In the genomic region with DNA sequence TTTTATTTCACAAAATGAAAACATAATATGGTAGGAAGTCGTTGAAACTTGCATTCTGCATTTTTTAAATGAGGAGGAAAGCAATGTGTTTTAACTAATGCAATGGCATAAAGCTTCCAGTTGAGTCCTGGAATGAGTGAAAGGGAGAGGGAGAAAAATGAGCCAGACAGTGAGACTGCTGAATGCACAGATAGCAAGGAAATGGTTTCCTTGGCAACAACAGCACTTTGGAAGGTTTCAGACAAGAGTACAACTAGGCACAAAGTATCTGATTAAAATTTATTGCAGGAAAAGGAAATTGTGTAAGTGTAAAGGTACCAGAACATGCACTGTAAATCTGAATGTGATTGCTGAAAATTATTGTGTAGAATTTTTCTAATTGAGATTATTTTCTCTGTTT, we compare ENCODE assay signal across 32 cellular contexts.
DNase-seq lines count a peak whose midpoint lies in the region; ATAC-seq, FAIRE-seq and TF ChIP-seq lines count a peak whose summit lies in the region.
"Had no signal": no experiment of that assay in that cellular context is flagged by ENCODE, and none has a peak within 500 bp of the region (broad histone marks: within the 10 kb centered on the region; RNA-seq: fewer than 3 reads in every experiment).

No MANE protein-coding gene starts in this region.

- no peaks in the 10 kb centered on the region for H3K36me3 ChIP-seq in SK-N-SH (replicated peaks in 1 of 2; ENCODE audit: control insufficient read depth in 1 of 2, insufficient read depth in 2 of 2, low read length in 1 of 2)
- H3K36me3 ChIP-seq in H1 (ENCODE audit: control insufficient read depth in 2 of 4, insufficient read depth in 4 of 4, low read length in 3 of 4): no peaks in the 10 kb centered on the region
- H3K36me3 ChIP-seq in neural progenitor cell: no peaks in the 10 kb centered on the region
- H3K36me3 ChIP-seq: right lobe of liver had no signal

- H2BK12ac ChIP-seq in H1 (ENCODE audit: low read depth, low read length): no peak overlapping the region

- H3K9ac ChIP-seq in SK-N-SH: no peak overlapping the region
- peak overlapping the region in 1 of 4 experiments; percentile 8; a peak in 1 of 7 replicates for H3K9ac ChIP-seq in H1 (replicated peaks in 1 of 4; ENCODE audit: extremely low read depth in 1 of 4, low read depth in 3 of 4, low read length in 3 of 4)
- no peak overlapping the region for H3K9ac ChIP-seq in neural progenitor cell

- H3K4me3 ChIP-seq in SK-N-SH (ENCODE audit: low read depth in 2 of 2, low read length in 1 of 2) (no peak overlapping the region), H1 (ENCODE audit: extremely low read depth in 1 of 4, insufficient read depth in 2 of 4, low read depth in 3 of 4, low read length in 4 of 4) (no peak overlapping the region), neural progenitor cell (no peak overlapping the region)
- H3K4me3 ChIP-seq: right lobe of liver had no signal

- no peaks in the 10 kb centered on the region for H3K9me3 Mint-ChIP-seq in neural progenitor cell
- H3K9me3 Mint-ChIP-seq in CD14-positive monocyte: peaks cover 0 to 4% (median 2%) of the 10 kb centered on the region in 7 donors
- H3K9me3 Mint-ChIP-seq: activated T-helper 17 cell treated with anti-CD3 and anti-CD28 coated beads, Interleukin-2, amount 50 U/mL, for 72 hours; mesothelial cell of epicardium; naive B cell had no signal

- H3K79me2 ChIP-seq in SK-N-SH (ENCODE audit: insufficient read depth): no peaks in the 10 kb centered on the region
- no peaks in the 10 kb centered on the region for H3K79me2 ChIP-seq in H1 (ENCODE audit: control insufficient read depth in 1 of 2, insufficient read depth in 2 of 2, low read length in 2 of 2)
- H3K79me2 ChIP-seq in neural progenitor cell (ENCODE audit: low read depth): no peaks in the 10 kb centered on the region

- H4K20me1 ChIP-seq in SK-N-SH (ENCODE audit: insufficient read depth) (no peaks in the 10 kb centered on the region), H1 (replicated peaks in 1 of 2; ENCODE audit: control insufficient read depth in 1 of 2, insufficient read depth in 2 of 2, low read length in 2 of 2) (no peaks in the 10 kb centered on the region), neural progenitor cell (ENCODE audit: low read depth) (no peaks in the 10 kb centered on the region)

- H3K27ac ChIP-seq in SK-N-SH (ENCODE audit: low read depth in 2 of 2, low read length in 1 of 2): no peak overlapping the region
- no peak overlapping the region for H3K27ac ChIP-seq in H1 (ENCODE audit: low read depth, low read length)
- H3K27ac ChIP-seq in neural progenitor cell: no peak overlapping the region
- H3K27ac ChIP-seq: right lobe of liver had no signal

- H3K79me1 ChIP-seq in H1 (ENCODE audit: low read depth, low read length): no peaks in the 10 kb centered on the region

- CTCF ChIA-PET in SK-N-SH (lab: Yijun Ruan, JAX): no interaction called here
- CTCF ChIA-PET in H1 (lab: Charles Lee; ENCODE audit: partially characterized antibody): no interaction called here

- TF ChIP-seq EP300 in SK-N-SH (IDR thresholded peaks at IDR 0.05; ENCODE audit: borderline replicate concordance in 1 of 2, low read depth in 1 of 2, low read length in 1 of 2) (no peak), H1 (IDR thresholded peaks at IDR 0.05; ENCODE audit: borderline replicate concordance in 1 of 2, low read depth in 2 of 2, low read length in 2 of 2) (no peak)

- WGBS in SK-N-SH (ENCODE audit: low lambda C conversion rate): 2% methylated on average over 1 of the region's 1 CpG
- 56% methylated on average over 1 of the region's 1 CpG; no CpG with 5 or more reads in 1 of the 2 experiments for WGBS in H1 (ENCODE audit: extremely low coverage in 1 of 2, insufficient coverage in 1 of 2, insufficient read length in 1 of 2, insufficient replicate concordance in 2 of 2, low coverage in 1 of 2, low lambda C conversion rate in 2 of 2, missing lambda C conversion rate in 1 of 2), 2 experiments

- H2AFZ ChIP-seq in SK-N-SH (ENCODE audit: low read depth) (no peak overlapping the region), H1 (ENCODE audit: low read length) (peak overlapping the region; percentile 64; the same call in 1 of the 2 replicates), neural progenitor cell (replicated peaks) (peak overlapping the region; percentile 54)

- H3K23ac ChIP-seq in H1 (ENCODE audit: insufficient read length): no peak overlapping the region

- no peak overlapping the region for H2BK15ac ChIP-seq in H1 (ENCODE audit: low read length)

- TF ChIP-seq RAD21 in SK-N-SH (IDR thresholded peaks at IDR 0.05; ENCODE audit: low read length) (no peak), H1 (IDR thresholded peaks at IDR 0.05 in 1 of 2, conservative IDR thresholded peaks at IDR 0.05 in 1 of 2; ENCODE audit: low read depth in 2 of 2, low read length in 2 of 2) (no peak)

- no peak overlapping the region for H2AK5ac ChIP-seq in H1 (ENCODE audit: low read depth, low read length)

- H3K27ac Mint-ChIP-seq in neural progenitor cell (no peak overlapping the region), CD14-positive monocyte (no peak overlapping the region)
- H3K27ac Mint-ChIP-seq: activated CD4-positive, alpha-beta memory T cell treated with anti-CD3 and anti-CD28 coated beads, Interleukin-2, amount 10 ng/mL, durations not matched to agents 7 days and 5 days; activated T-helper 17 cell treated with anti-CD3 and anti-CD28 coated beads, Interleukin-2, amount 50 U/mL, for 72 hours; mesothelial cell of epicardium; naive B cell; progenitor cell of endocrine pancreas; stimulated activated naive CD8-positive, alpha-beta T cell treated with anti-CD3 and anti-CD28 coated beads, Interleukin-15, amount 100 ng/mL, for 72 hours had no signal

- no peak overlapping the region for H3K56ac ChIP-seq in H1 (replicated peaks; ENCODE audit: insufficient read length, low read depth, low read length)

- no peaks in the 10 kb centered on the region for H3F3A ChIP-seq in SK-N-SH (replicated peaks; ENCODE audit: insufficient read depth)
- no peaks in the 10 kb centered on the region for H3F3A ChIP-seq in neural progenitor cell (ENCODE audit: low read depth)

- H3K4me1 Mint-ChIP-seq in neural progenitor cell (peaks cover 9% of the 10 kb centered on the region), CD14-positive monocyte (no peaks in the 10 kb centered on the region)
- H3K4me1 Mint-ChIP-seq: activated CD4-positive, alpha-beta memory T cell treated with anti-CD3 and anti-CD28 coated beads, Interleukin-2, amount 10 ng/mL, durations not matched to agents 7 days and 5 days; activated T-helper 17 cell treated with anti-CD3 and anti-CD28 coated beads, Interleukin-2, amount 50 U/mL, for 72 hours; naive B cell; stimulated activated naive CD8-positive, alpha-beta T cell treated with anti-CD3 and anti-CD28 coated beads, Interleukin-15, amount 100 ng/mL, for 72 hours had no signal

- no peaks in the 10 kb centered on the region for H3K27me3 ChIP-seq in SK-N-SH (ENCODE audit: insufficient read depth)
- H3K27me3 ChIP-seq in H1 (replicated peaks in 1 of 4; ENCODE audit: control insufficient read depth in 3 of 4, extremely low read depth in 1 of 4, insufficient read depth in 3 of 4, low read length in 3 of 4): no peaks in the 10 kb centered on the region
- no peaks in the 10 kb centered on the region for H3K27me3 ChIP-seq in neural progenitor cell
- H3K27me3 ChIP-seq: right lobe of liver had no signal

- H3K9me3 ChIP-seq in SK-N-SH: no peaks in the 10 kb centered on the region
- no peaks in the 10 kb centered on the region for H3K9me3 ChIP-seq in H1 (ENCODE audit: insufficient read depth in 2 of 2, low read depth in 1 of 2, low read length in 1 of 2)
- no peaks in the 10 kb centered on the region for H3K9me3 ChIP-seq in neural progenitor cell (ENCODE audit: low read depth)
- H3K9me3 ChIP-seq: right lobe of liver had no signal

- no peaks in the 10 kb centered on the region for H3K23me2 ChIP-seq in H1 (ENCODE audit: low read depth, low read length)

- H3K36me3 Mint-ChIP-seq in neural progenitor cell (no peaks in the 10 kb centered on the region), CD14-positive monocyte (no peaks in the 10 kb centered on the region)
- H3K36me3 Mint-ChIP-seq: mesothelial cell of epicardium, naive B cell had no signal

- H3K4me1 ChIP-seq in SK-N-SH (ENCODE audit: control insufficient read depth in 1 of 2, insufficient read depth in 2 of 2, low read depth in 1 of 2, low read length in 1 of 2): peaks cover 0 to 6% of the 10 kb centered on the region in 2 experiments; a peak in 2 of 4 replicates
- H3K4me1 ChIP-seq in H1 (replicated peaks in 1 of 4; ENCODE audit: control insufficient read depth in 3 of 4, insufficient read depth in 4 of 4, low read length in 3 of 4): no peaks in the 10 kb centered on the region
- H3K4me1 ChIP-seq in neural progenitor cell: no peaks in the 10 kb centered on the region
- H3K4me1 ChIP-seq: right lobe of liver had no signal

- no peaks in the 10 kb centered on the region for H3K9me2 ChIP-seq in SK-N-SH

- no peak overlapping the region for H4K5ac ChIP-seq in H1 (ENCODE audit: insufficient read length, low read depth, low read length)

- POLR2A ChIA-PET in SK-N-SH (lab: Yijun Ruan, JAX) (no interaction called here), H1 (lab: Charles Lee; ENCODE audit: partially characterized antibody) (no interaction called here)

- H3K4me2 ChIP-seq in SK-N-SH (no peak overlapping the region), H1 (ENCODE audit: insufficient read depth in 1 of 2, low read depth in 2 of 2, low read length in 2 of 2) (no peak overlapping the region), neural progenitor cell (no peak overlapping the region)

- ATAC-seq in GM19397 (IDR thresholded peaks at IDR 0.05; ENCODE audit: unreplicated experiment): no peak
- ATAC-seq: activated T-helper 17 cell treated with anti-CD3 and anti-CD28 coated beads, Interleukin-2, amount 50 U/mL, for 72 hours; Panc1; right lobe of liver; stimulated activated naive CD8-positive, alpha-beta T cell treated with anti-CD3 and anti-CD28 coated beads, Interleukin-15, amount 100 ng/mL, for 72 hours had no signal

- no peak overlapping the region for H3K4ac ChIP-seq in H1 (replicated peaks; ENCODE audit: insufficient read length, low read depth, low read length)

- H3K4me3 Mint-ChIP-seq in neural progenitor cell (no peak overlapping the region), CD14-positive monocyte (no peak overlapping the region)
- H3K4me3 Mint-ChIP-seq: activated CD4-positive, alpha-beta memory T cell treated with anti-CD3 and anti-CD28 coated beads, Interleukin-2, amount 10 ng/mL, durations not matched to agents 7 days and 5 days; activated T-helper 17 cell treated with anti-CD3 and anti-CD28 coated beads, Interleukin-2, amount 50 U/mL, for 72 hours; mesothelial cell of epicardium; naive B cell; stimulated activated naive CD8-positive, alpha-beta T cell treated with anti-CD3 and anti-CD28 coated beads, Interleukin-15, amount 100 ng/mL, for 72 hours had no signal

- no peak for TF ChIP-seq CTCF in SK-N-SH (IDR thresholded peaks at IDR 0.05)
- TF ChIP-seq CTCF in H1 (IDR thresholded peaks at IDR 0.05; ENCODE audit: control extremely low read depth in 1 of 3, insufficient read depth in 1 of 3, low read depth in 1 of 3, low read length in 3 of 3): no peak
- no peak for TF ChIP-seq CTCF in neural progenitor cell (IDR thresholded peaks at IDR 0.05)
- TF ChIP-seq CTCF in CD14-positive monocyte (IDR thresholded peaks at IDR 0.05): no peak

- no peak overlapping the region for H2BK5ac ChIP-seq in H1 (ENCODE audit: low read depth, low read length)

- H3K27me3 Mint-ChIP-seq in neural progenitor cell (ENCODE audit: insufficient read depth, low read depth) (no peaks in the 10 kb centered on the region), CD14-positive monocyte (ENCODE audit: low read depth in 3 of 3) (no peaks in the 10 kb centered on the region)
- H3K27me3 Mint-ChIP-seq: activated CD4-positive, alpha-beta memory T cell treated with anti-CD3 and anti-CD28 coated beads, Interleukin-2, amount 10 ng/mL, durations not matched to agents 7 days and 5 days; activated T-helper 17 cell treated with anti-CD3 and anti-CD28 coated beads, Interleukin-2, amount 50 U/mL, for 72 hours; progenitor cell of endocrine pancreas; stimulated activated naive CD8-positive, alpha-beta T cell treated with anti-CD3 and anti-CD28 coated beads, Interleukin-15, amount 100 ng/mL, for 72 hours had no signal

- no peak for TF ChIP-seq POLR2A in H1 (IDR thresholded peaks at IDR 0.05; ENCODE audit: control extremely low read depth in 1 of 2, low read depth in 2 of 2, low read length in 2 of 2)

- H4K91ac ChIP-seq in H1 (replicated peaks; ENCODE audit: insufficient read length, low read length): no peak overlapping the region

- H2BK120ac ChIP-seq in H1 (replicated peaks; ENCODE audit: low read depth, low read length): no peak overlapping the region

- no peak overlapping the region for H4K8ac ChIP-seq in H1 (ENCODE audit: extremely low read depth, insufficient read depth, low read length)

- DNase-seq in ELR (ENCODE audit: low read depth) (peak; percentile 24), SK-N-SH (peak; percentile 14), H1 (ENCODE audit: low read depth in 1 of 2, low spot score in 2 of 2) (no peak), neural progenitor cell (ENCODE audit: low spot score) (no peak), NCI-H524 treated with DMSO at 0.1 percent for 48 hours (lab: John Stamatoyannopoulos, UW) (no peak), CD14-positive monocyte (ENCODE audit: low spot score) (no peak)
- DNase-seq: ACHN; activated CD4-positive, alpha-beta memory T cell treated with anti-CD3 and anti-CD28 coated beads, Interleukin-2, amount 10 ng/mL, durations not matched to agents 7 days and 5 days; activated CD4-positive, alpha-beta T cell treated with anti-CD3 and anti-CD28 coated beads for 1 hour; activated CD8-positive, alpha-beta memory T cell treated with anti-CD3 and anti-CD28 coated beads, Interleukin-2, amount 50 U/mL, for 4 hours; activated naive CD4-positive, alpha-beta T cell treated with anti-CD3 and anti-CD28 coated beads, Interleukin-2, amount 50 U/mL, for 16 hours; amygdala; DMS153; effector CD4-positive, alpha-beta T cell; islet precursor cell; naive B cell; NCI-H1105 treated with DMSO at 0.1 percent for 48 hours; NCI-H1930; NCI-H2227 treated with DMSO at 0.1 percent for 48 hours; NCI-H526 treated with DMSO at 0.1 percent for 48 hours; nucleus accumbens; right lobe of liver; Right ventricle myocardium superior; stimulated activated CD4-positive, alpha-beta T cell treated with anti-CD3 and anti-CD28 coated beads, Interleukin-2, amount 100 ng/mL, for 48 hours; stimulated activated naive CD8-positive, alpha-beta T cell treated with anti-CD3 and anti-CD28 coated beads, Interleukin-15, amount 100 ng/mL, for 72 hours had no signal

- no peak overlapping the region for H3K14ac ChIP-seq in H1 (ENCODE audit: insufficient read length)

- H2BK20ac ChIP-seq in H1 (ENCODE audit: low read length): no peak overlapping the region

- no peak overlapping the region for H3K18ac ChIP-seq in H1 (ENCODE audit: extremely low read depth, low read length)

- no peak for FAIRE-seq in H1 (lab: Jason Lieb, UNC)
- FAIRE-seq: colon, urothelium cell line had no signal

- intact Hi-C loops in CD14-positive monocyte (cut with micrococcal nuclease): no loop called here

Comparison
In these comparisons a context has a peak if more than half of its experiments do, and no peak if none do; other contexts are left out.
1. DNase-seq: peak in ELR (single experiment) and SK-N-SH (single experiment); none in H1 (0 of 2), neural progenitor cell (single experiment), NCI-H524 treated with DMSO at 0.1 percent for 48 hours (single experiment) and CD14-positive monocyte (single experiment).